Comparison of ENCODE assay signal across 8 cellular contexts in the genomic region with DNA sequence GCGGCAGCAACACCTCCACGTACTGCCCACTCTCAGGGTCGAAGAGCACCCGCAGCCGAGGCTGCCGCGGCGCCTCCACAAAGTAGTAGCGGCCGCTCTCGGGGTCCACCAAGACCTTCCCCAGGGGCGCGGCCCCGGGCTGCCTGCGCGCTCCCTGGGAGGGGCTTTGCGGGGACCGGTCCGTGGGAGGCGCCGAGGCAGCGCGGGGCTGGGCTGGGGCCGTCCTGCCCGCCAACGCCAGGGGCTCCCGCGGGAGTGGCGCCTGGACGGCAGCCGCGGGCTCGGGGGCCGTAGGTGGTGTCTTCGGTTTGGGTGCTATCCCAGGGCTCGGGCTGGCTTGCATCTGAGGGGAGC. TPM values are rescaled to one million over a fixed set of nuclear protein-coding genes. Genes with fewer than 3 reads are reported as not detected.
DNase-seq lines count a peak whose midpoint lies in the region; ATAC-seq and TF ChIP-seq lines count a peak whose summit lies in the region.

No MANE protein-coding gene starts in this region.

- H3K4me3 Mint-ChIP-seq in MCF 10A (ENCODE audit: unreplicated experiment): peak overlapping the region; percentile 67

- CTCF ChIA-PET in MCF 10A (lab: Yijun Ruan, JAX): interaction anchor here (0.6 to 1.8 kb wide), 2 partner anchors 18 to 20 kb away, joined by 3 to 7 read pairs; no protein-coding TSS in a partner anchor

- POLR2A ChIA-PET in MCF 10A (lab: Yijun Ruan, JAX): interaction anchor here (1.7 kb wide), 1 partner anchor 11 kb away, joined by 8 read pairs; the partner anchor contains the start of gene SPATA24

- H3K36me3 Mint-ChIP-seq in MCF 10A (ENCODE audit: insufficient read depth, unreplicated experiment): peaks cover 5% of the 10 kb centered on the region

- TF ChIP-seq CTCF in GM06990 (IDR thresholded peaks at IDR 0.05; ENCODE audit: insufficient read depth, low read length, poor library complexity, severe bottlenecking) (no peak), MCF 10A (IDR thresholded peaks at IDR 0.05; ENCODE audit: unreplicated experiment) (no peak), neutrophil (IDR thresholded peaks at IDR 0.05) (no peak), GM13976 (IDR thresholded peaks at IDR 0.05; ENCODE audit: borderline replicate concordance, control extremely low read depth, extremely low read depth, insufficient read depth, missing control alignments) (no peak)

- H3K4me3 ChIP-seq in GM06990 (replicated peaks; ENCODE audit: low read depth, low read length) (peak overlapping the region; percentile 68), neutrophil (ENCODE audit: low read depth in 1 of 2, low read length in 1 of 2) (peak overlapping the region; percentile 59 to 73)

- peak overlapping the region; percentile 66 for H3K27ac Mint-ChIP-seq in MCF 10A (ENCODE audit: low read depth, unreplicated experiment)

- BruUV-seq in MCF 10A (replicated peaks; lab: Mats Ljungman, UMichigan): no TSS peak

- peaks cover 16% of the 10 kb centered on the region for H3K4me1 Mint-ChIP-seq in MCF 10A (ENCODE audit: insufficient read depth, unreplicated experiment)

- H3K27me3 ChIP-seq in GM06990 (replicated peaks; ENCODE audit: control insufficient read depth, insufficient read depth, low read length): no peaks in the 10 kb centered on the region
- peaks cover 55% of the 10 kb centered on the region for H3K27me3 ChIP-seq in neutrophil

- no peaks in the 10 kb centered on the region for H3K27me3 Mint-ChIP-seq in MCF 10A (ENCODE audit: insufficient read depth, unreplicated experiment)

- DNase-seq in GM06990 (ENCODE audit: extremely low read depth, insufficient read length) (no peak), MCF 10A (ENCODE audit: unreplicated experiment) (no peak), NCI-H146 treated with DMSO at 0.1 percent for 48 hours (lab: John Stamatoyannopoulos, UW; ENCODE audit: unreplicated experiment) (no peak), T1000 (lab: John Stamatoyannopoulos, UW) (no peak), COLO668 (lab: John Stamatoyannopoulos, UW; ENCODE audit: unreplicated experiment) (no peak), GM13976 (ENCODE audit: low spot score) (no peak)

- H3K27ac ChIP-seq in neutrophil: peak overlapping the region; percentile 49

- H3K9me3 ChIP-seq in neutrophil: no peaks in the 10 kb centered on the region

- intact Hi-C loops in MCF 10A (cut with micrococcal nuclease): no loop called here

- ATAC-seq in HG03175 (IDR thresholded peaks at IDR 0.05; ENCODE audit: unreplicated experiment): peak; percentile 11

- in situ Hi-C loops in GM13976 (cut with MboI; ENCODE audit: low sequenced_read_pairs, unreplicated experiment): no loop called here

- peaks cover 42 to 46% of the 10 kb centered on the region in 2 experiments for H3K4me1 ChIP-seq in neutrophil (ENCODE audit: control insufficient read depth in 1 of 2, insufficient read depth in 1 of 2, low read depth in 1 of 2, low read length in 1 of 2)

- peaks cover 7% of the 10 kb centered on the region for H3K36me3 ChIP-seq in GM06990 (ENCODE audit: control insufficient read depth, insufficient read depth, low read length)
- H3K36me3 ChIP-seq in neutrophil: no peaks in the 10 kb centered on the region

- H3K9me3 Mint-ChIP-seq in MCF 10A (ENCODE audit: unreplicated experiment): no peaks in the 10 kb centered on the region

RNA-seq across cellular contexts. Expression of gene MZB1, which starts 2.6 kb away (rescaled TPM):
- total RNA-seq in MCF 10A (2022): not detected in 2 replicates

RNA-seq across cellular contexts. Expression of gene PROB1, which starts 2.6 kb away (rescaled TPM):
- total RNA-seq in MCF 10A (2022): 2.3 and 3.1 TPM in 2 replicates

RNA-seq across cellular contexts. Expression of gene SLC23A1, which starts 9.2 kb away (rescaled TPM):
- total RNA-seq in MCF 10A (2022): not detected in 2 replicates

RNA-seq across cellular contexts. Expression of gene SPATA24, which starts 11.6 kb away (rescaled TPM):
- total RNA-seq in MCF 10A (2022): 9.8 and 11.6 TPM in 2 replicates

RNA-seq across cellular contexts. Expression of gene DNAJC18, which starts 47.0 kb away (rescaled TPM):
- 14.1 and 15.1 TPM in 2 replicates for total RNA-seq in MCF 10A (2022)
